In the genomic region with DNA sequence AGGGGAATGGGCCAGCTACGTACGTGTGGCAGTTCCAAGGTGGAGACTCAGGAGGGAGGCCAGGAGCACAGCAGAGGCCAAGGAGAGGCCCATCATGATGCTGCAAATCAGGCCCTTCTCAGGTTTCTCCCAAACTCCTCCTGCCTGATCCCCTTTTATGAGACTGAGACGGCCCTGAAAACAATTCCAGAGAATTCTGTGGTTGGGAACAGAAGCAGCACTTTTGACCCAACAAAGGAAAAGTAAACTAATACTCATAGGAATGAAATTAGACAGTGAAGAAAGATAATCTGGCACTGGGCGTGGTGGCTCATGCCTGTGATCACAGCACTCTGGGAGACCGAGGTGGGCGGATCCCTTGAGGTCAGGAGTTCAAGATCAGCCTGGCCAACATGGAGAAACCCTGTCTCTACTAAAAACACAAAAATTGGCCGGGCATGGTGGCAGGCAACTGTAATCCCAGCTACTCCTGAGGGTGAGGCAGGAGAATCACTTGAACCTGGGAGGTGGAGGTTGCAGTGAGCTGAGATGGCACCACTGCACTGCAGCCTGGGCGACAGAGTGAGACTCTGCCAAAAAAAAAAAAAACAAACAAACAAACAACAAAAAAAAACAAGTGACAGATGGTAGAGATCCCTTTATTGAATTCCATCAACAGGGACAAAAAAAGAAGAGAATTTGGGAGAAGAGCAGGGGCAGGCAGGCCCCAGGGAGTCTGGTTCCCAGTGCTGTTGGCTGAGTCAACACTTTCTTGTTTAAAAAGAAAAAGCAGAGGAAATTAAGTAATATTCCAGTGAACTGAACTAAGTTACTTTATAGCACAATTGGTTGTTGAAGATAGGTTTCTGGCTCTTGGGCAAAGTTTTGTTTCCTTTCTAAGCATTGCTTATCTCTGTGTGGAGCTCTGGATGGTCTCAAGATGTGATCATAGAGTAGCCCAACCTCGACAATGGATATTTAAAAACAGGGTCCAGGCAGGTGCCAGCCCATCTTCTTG, we compare ENCODE assay signal across 10 cellular contexts. TPM values are rescaled to one million over a fixed set of nuclear protein-coding genes. Genes with fewer than 3 reads are reported as not detected.
DNase-seq lines count a peak whose midpoint lies in the region; ATAC-seq and TF ChIP-seq lines count a peak whose summit lies in the region.
"Had no signal": no experiment of that assay in that cellular context is flagged by ENCODE, and none has a peak within 500 bp of the region (broad histone marks: within the 10 kb centered on the region; RNA-seq: fewer than 3 reads in every experiment).

A gene with protein sequence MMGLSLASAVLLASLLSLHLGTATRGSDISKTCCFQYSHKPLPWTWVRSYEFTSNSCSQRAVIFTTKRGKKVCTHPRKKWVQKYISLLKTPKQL (minus strand): TSS at position 131 of the 997 bp plus-strand sequence. CDS start 35 bp downstream, at position 96.

- H3K4me3 ChIP-seq in AG10803 (ENCODE audit: low read length) (no peak within 1 kb of the TSS), esophagus squamous epithelium (no peak within 1 kb of the TSS)
- H3K4me3 ChIP-seq: thoracic aorta had no signal

- peak within 1 kb of the TSS in 3 of 4 donors; percentile 52 to 75 (median 58) for H3K27ac ChIP-seq in esophagus squamous epithelium
- H3K27ac ChIP-seq: thoracic aorta had no signal

- no peaks in the 10 kb centered on the region for H3K9me3 ChIP-seq in esophagus squamous epithelium
- H3K9me3 ChIP-seq: thoracic aorta had no signal

- no peak for TF ChIP-seq POLR2A in esophagus squamous epithelium (IDR thresholded peaks at IDR 0.05)

- H3K4me1 ChIP-seq in esophagus squamous epithelium = peaks cover 0 to 21% (median 0%) of the 10 kb centered on the region in 3 donors

- WGBS in esophagus squamous epithelium, 2 donors = 53 to 55% methylated on average over 6 to 8 of the region's 9 CpGs

- TF ChIP-seq CTCF in AG10803 (conservative IDR thresholded peaks at IDR 0.05; ENCODE audit: low read length) (no peak), esophagus squamous epithelium (IDR thresholded peaks at IDR 0.05) (no peak)

- no peaks in the 10 kb centered on the region for H3K27me3 ChIP-seq in esophagus squamous epithelium

- no peaks in the 10 kb centered on the region for H3K36me3 ChIP-seq in esophagus squamous epithelium
- H3K36me3 ChIP-seq: thoracic aorta had no signal

- intact Hi-C loops in esophagus squamous epithelium (cut with DNase I) = no loop called here

- DNase-seq in AG10803 (ENCODE audit: low read depth) (peak; percentile 92), NCI-H1694 (lab: John Stamatoyannopoulos, UW) (peak; percentile 30), esophagus squamous epithelium (lab: John Stamatoyannopoulos, UW) (no peak), non-pigmented ciliary epithelial cell (ENCODE audit: low read depth) (peak; percentile 49), RPMI8226 (no peak), Kasumi-1 (lab: John Stamatoyannopoulos, UW) (no peak)

- no peak for ATAC-seq in HG03565 (IDR thresholded peaks at IDR 0.05; ENCODE audit: unreplicated experiment)
- no peak for ATAC-seq in HG03135 (IDR thresholded peaks at IDR 0.05; ENCODE audit: unreplicated experiment)

RNA-seq across cellular contexts. Expression of the gene that starts here (rescaled TPM):
- total RNA-seq in esophagus squamous epithelium = not detected
- total RNA-seq: pulmonary artery endothelial cell, thoracic aorta had no signal

Comparison
In these comparisons a context has a peak if more than half of its experiments do, and no peak if none do; other contexts are left out.
1. DNase-seq: peak in AG10803 (single experiment), NCI-H1694 (single experiment) and non-pigmented ciliary epithelial cell (single experiment); none in esophagus squamous epithelium (single experiment), RPMI8226 (single experiment) and Kasumi-1 (0 of 2).